In genomic region chr19:40610396-40611064, GRCh38 we compare ENCODE assay signal across 1 cellular context.
TF ChIP-seq lines count a peak whose summit lies in the region.

No MANE protein-coding gene starts in this region.

TF ChIP-seq in endothelial cell of umbilical vein, 7 proteins besides CTCF, POLR2A, EP300 and RAD21:
- TF ChIP-seq GATA2 (IDR thresholded peaks at IDR 0.05; ENCODE audit: insufficient read depth, insufficient read length, low read depth, low read length) (no peak), POLR2AphosphoS5 (IDR thresholded peaks at IDR 0.05; ENCODE audit: insufficient read depth, low read depth, low read length) (no peak), MYC (IDR thresholded peaks at IDR 0.05; ENCODE audit: low read depth, low read length) (no peak), JUN (IDR thresholded peaks at IDR 0.05; ENCODE audit: borderline replicate concordance, insufficient read depth, insufficient read length, low read depth) (no peak), MAX (IDR thresholded peaks at IDR 0.05; ENCODE audit: insufficient read depth, insufficient read length) (no peak), FOS (IDR thresholded peaks at IDR 0.05; ENCODE audit: borderline replicate concordance, insufficient read depth, low read length) (no peak), EZH2 (IDR thresholded peaks at IDR 0.05; ENCODE audit: borderline replicate concordance, low read depth, low read length, severe bottlenecking) (no peak)
